Comparison of ENCODE assay signal across 1 cellular context in the genomic region with DNA sequence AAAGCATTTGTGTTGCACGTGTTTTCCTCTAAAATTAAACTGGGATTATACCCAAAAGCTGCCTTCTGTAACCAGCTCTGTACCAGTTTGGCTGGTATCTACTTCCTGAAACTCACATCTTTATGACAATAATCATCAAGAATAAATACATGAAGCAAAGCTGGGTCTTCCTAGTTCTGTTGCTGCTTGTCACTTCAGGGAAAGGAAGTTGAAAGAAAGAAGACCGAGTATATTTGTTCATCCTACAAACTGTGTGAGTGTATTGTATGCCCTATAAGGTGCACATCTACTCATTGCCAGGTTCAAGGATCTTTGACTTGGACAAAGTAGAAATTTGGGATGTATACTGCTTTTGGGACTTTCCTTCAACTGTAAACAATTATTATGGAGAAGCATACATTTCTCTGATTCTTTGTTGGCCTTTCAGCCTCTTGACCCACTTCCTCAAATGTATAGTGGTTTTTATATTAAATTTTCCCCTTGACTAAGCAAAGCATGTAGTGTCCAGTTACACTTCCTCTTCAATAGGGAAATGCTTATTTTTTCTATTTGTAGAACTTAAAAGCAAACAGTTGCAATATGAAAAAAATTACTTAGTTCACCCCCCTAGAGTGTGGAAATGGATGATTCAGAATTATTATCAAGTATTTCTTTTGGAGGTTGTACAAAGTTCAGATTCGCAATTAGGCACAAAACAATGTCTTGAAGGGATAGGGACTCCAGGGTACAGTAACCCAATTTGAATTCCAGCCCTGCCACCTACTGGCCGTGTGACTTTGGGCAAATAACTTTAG.
TF ChIP-seq lines count a peak whose summit lies in the region.

No MANE protein-coding gene starts in this region.

TF ChIP-seq in HCT116, 20 proteins besides CTCF, POLR2A, EP300 and RAD21 (continued from another document):
- TF ChIP-seq, protein P1, sequence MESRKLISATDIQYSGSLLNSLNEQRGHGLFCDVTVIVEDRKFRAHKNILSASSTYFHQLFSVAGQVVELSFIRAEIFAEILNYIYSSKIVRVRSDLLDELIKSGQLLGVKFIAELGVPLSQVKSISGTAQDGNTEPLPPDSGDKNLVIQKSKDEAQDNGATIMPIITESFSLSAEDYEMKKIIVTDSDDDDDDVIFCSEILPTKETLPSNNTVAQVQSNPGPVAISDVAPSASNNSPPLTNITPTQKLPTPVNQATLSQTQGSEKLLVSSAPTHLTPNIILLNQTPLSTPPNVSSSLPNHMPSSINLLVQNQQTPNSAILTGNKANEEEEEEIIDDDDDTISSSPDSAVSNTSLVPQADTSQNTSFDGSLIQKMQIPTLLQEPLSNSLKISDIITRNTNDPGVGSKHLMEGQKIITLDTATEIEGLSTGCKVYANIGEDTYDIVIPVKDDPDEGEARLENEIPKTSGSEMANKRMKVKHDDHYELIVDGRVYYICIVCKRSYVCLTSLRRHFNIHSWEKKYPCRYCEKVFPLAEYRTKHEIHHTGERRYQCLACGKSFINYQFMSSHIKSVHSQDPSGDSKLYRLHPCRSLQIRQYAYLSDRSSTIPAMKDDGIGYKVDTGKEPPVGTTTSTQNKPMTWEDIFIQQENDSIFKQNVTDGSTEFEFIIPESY (IDR thresholded peaks at IDR 0.05; ENCODE audit: extremely low read depth, insufficient replicate concordance, low read length) = no peak
